ENCODE assay signal across 28 cellular contexts in the genomic region with DNA sequence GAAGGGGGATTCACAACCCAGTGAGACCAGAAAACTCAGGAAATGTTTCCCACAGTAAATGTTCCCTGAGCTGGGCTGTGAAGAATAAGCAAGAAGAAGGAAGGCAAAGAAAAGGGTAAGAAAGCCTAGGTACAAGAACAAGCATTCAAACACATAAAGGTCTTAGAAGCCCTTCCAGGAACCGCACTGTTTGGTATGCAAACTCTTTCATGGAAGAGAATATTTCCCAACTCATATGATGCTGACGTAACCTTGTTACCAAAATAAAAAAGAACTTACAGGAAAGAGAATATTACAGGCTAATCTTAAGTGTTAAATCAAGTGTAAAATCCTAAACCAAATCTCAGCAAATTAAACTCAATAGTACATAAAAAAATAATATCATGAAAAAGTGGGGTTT. TPM values are rescaled to one million over a fixed set of nuclear protein-coding genes. Genes with fewer than 3 reads are reported as not detected.
DNase-seq lines count a peak whose midpoint lies in the region; ATAC-seq, FAIRE-seq and TF ChIP-seq lines count a peak whose summit lies in the region.
"Had no signal": no experiment of that assay in that cellular context is flagged by ENCODE, and none has a peak within 500 bp of the region (broad histone marks: within the 10 kb centered on the region; RNA-seq: fewer than 3 reads in every experiment).

No MANE protein-coding gene starts in this region.

- H3K4me1 Mint-ChIP-seq in astrocyte (ENCODE audit: low read depth, unreplicated experiment): peaks cover 4% of the 10 kb centered on the region

- intact Hi-C loops in lower lobe of right lung (cut with DNase I) (no loop called here), upper lobe of right lung (cut with DNase I) (no loop called here), spleen (cut with DNase I; ENCODE audit: low total_unique reads) (no loop called here)

- no peaks in the 10 kb centered on the region for H3K4me1 ChIP-seq in astrocyte (ENCODE audit: insufficient read depth, low read length)
- H3K4me1 ChIP-seq in lower lobe of right lung: no peaks in the 10 kb centered on the region
- H3K4me1 ChIP-seq in upper lobe of right lung: no peaks in the 10 kb centered on the region
- no peaks in the 10 kb centered on the region for H3K4me1 ChIP-seq in spleen
- H3K4me1 ChIP-seq: A549 had no signal

- H3K9me3 ChIP-seq in astrocyte (ENCODE audit: insufficient read depth, low read depth, low read length): no peaks in the 10 kb centered on the region
- H3K9me3 ChIP-seq in lower lobe of right lung: no peaks in the 10 kb centered on the region
- no peaks in the 10 kb centered on the region for H3K9me3 ChIP-seq in upper lobe of right lung
- H3K9me3 ChIP-seq in spleen: peaks cover 0 to 7% (median 5%) of the 10 kb centered on the region in 8 donors
- H3K9me3 ChIP-seq: A549, MG63 had no signal

- H3K36me3 Mint-ChIP-seq in astrocyte (ENCODE audit: low read depth, unreplicated experiment): peaks cover 10% of the 10 kb centered on the region

- H3K4me2 ChIP-seq in astrocyte (ENCODE audit: low read length): no peak overlapping the region
- H3K4me2 ChIP-seq: A549 had no signal

- no peak overlapping the region for H3K9ac ChIP-seq in astrocyte (ENCODE audit: low read length)

- TF ChIP-seq POLR2A in spleen (IDR thresholded peaks at IDR 0.05): no peak

- TF ChIP-seq CTCF in astrocyte (IDR thresholded peaks at IDR 0.05; ENCODE audit: insufficient read depth, low read depth, low read length): no peak
- no peak for TF ChIP-seq CTCF in lower lobe of right lung (IDR thresholded peaks at IDR 0.05)
- no peak for TF ChIP-seq CTCF in upper lobe of right lung (IDR thresholded peaks at IDR 0.05)
- no peak for TF ChIP-seq CTCF in spleen (IDR thresholded peaks at IDR 0.05 in 8 of 11, conservative IDR thresholded peaks at IDR 0.05 in 3 of 11)

- peak; percentile 61 to 90 for ATAC-seq in lower lobe of right lung
- peak; percentile 72 for ATAC-seq in upper lobe of right lung
- ATAC-seq: A549, GM12878, K562, Panc1 had no signal

- no peak overlapping the region for H3K4me3 ChIP-seq in astrocyte (ENCODE audit: insufficient read depth, low read depth, low read length)
- no peak overlapping the region for H3K4me3 ChIP-seq in lower lobe of right lung
- no peak overlapping the region for H3K4me3 ChIP-seq in upper lobe of right lung
- H3K4me3 ChIP-seq in spleen: no peak overlapping the region
- H3K4me3 ChIP-seq: A549, GM12878, K562, MG63 had no signal

- no peak overlapping the region for H2AFZ ChIP-seq in astrocyte (ENCODE audit: low read depth, low read length)

- H3K27me3 Mint-ChIP-seq in astrocyte (ENCODE audit: low read depth, unreplicated experiment): no peaks in the 10 kb centered on the region
- H3K27me3 Mint-ChIP-seq: CD4-positive, alpha-beta memory T cell had no signal

- H3K9me3 Mint-ChIP-seq in astrocyte (ENCODE audit: unreplicated experiment): no peaks in the 10 kb centered on the region

- no peaks in the 10 kb centered on the region for H3K27me3 ChIP-seq in astrocyte (ENCODE audit: insufficient read depth, low read length)
- H3K27me3 ChIP-seq in lower lobe of right lung (ENCODE audit: low read depth): no peaks in the 10 kb centered on the region
- no peaks in the 10 kb centered on the region for H3K27me3 ChIP-seq in upper lobe of right lung
- H3K27me3 ChIP-seq in spleen (replicated peaks in 1 of 7): no peaks in the 10 kb centered on the region
- H3K27me3 ChIP-seq: MG63 had no signal

- no peaks in the 10 kb centered on the region for H4K20me1 ChIP-seq in astrocyte (ENCODE audit: insufficient read depth, low read length)

- H3K27ac ChIP-seq in astrocyte (ENCODE audit: low read depth, low read length) (no peak overlapping the region), lower lobe of right lung (no peak overlapping the region), upper lobe of right lung (peak overlapping the region; percentile 24), spleen (no peak overlapping the region)
- H3K27ac ChIP-seq: A549, RWPE1 had no signal

- peak; percentile 10 for DNase-seq in MV-4-11 (lab: John Stamatoyannopoulos, UW)
- no peak for DNase-seq in astrocyte (ENCODE audit: low read depth)
- no peak for DNase-seq in lower lobe of right lung
- DNase-seq in upper lobe of right lung: no peak
- no peak for DNase-seq in spleen
- DNase-seq in T-helper 1 cell: no peak
- no peak for DNase-seq in AML-193 (lab: John Stamatoyannopoulos, UW)
- DNase-seq: C1 segment of cervical spinal cord; CD4-positive, alpha-beta memory T cell; COR-L47; DMS53; GDM1; MG63; NCI-H1092 treated with DMSO at 0.1 percent for 48 hours; NCI-H1436; NCI-H187; NCI-H2081 treated with DMSO at 0.1 percent for 48 hours; NCI-H2171; NCI-H226; NCI-H510A; NCI-H69; SHP77 had no signal

- 71 to 93% (median 85%) methylated on average over 2 of the region's 2 CpGs for WGBS in spleen, 5 donors

- H3K36me3 ChIP-seq in astrocyte (ENCODE audit: insufficient read depth, low read length) (peaks cover 4% of the 10 kb centered on the region), lower lobe of right lung (peaks cover 32% of the 10 kb centered on the region), upper lobe of right lung (peaks cover 18% of the 10 kb centered on the region), spleen (peaks cover 0 to 83% (median 31%) of the 10 kb centered on the region in 6 donors)

- no peaks in the 10 kb centered on the region for H3K79me2 ChIP-seq in astrocyte (ENCODE audit: insufficient read depth, low read length)

- peak; percentile 64 for FAIRE-seq in astrocyte (lab: Jason Lieb, UNC)
- FAIRE-seq: A549, GM12878, K562 had no signal

- no peak overlapping the region for H3K27ac Mint-ChIP-seq in astrocyte (ENCODE audit: unreplicated experiment)

- no peak overlapping the region for H3K4me3 Mint-ChIP-seq in astrocyte (ENCODE audit: unreplicated experiment)
- H3K4me3 Mint-ChIP-seq: CD4-positive, alpha-beta memory T cell had no signal

RNA-seq across cellular contexts. Expression of a gene that starts 23.6 kb away (rescaled TPM):
- 43.4 and 43.5 TPM in 2 replicates for total RNA-seq in astrocyte
- 28.8 TPM for total RNA-seq in lower lobe of right lung
- total RNA-seq in upper lobe of right lung: 31.2 TPM
- total RNA-seq in spleen: 10 to 100 TPM; 36.7 to 55.7 (median 43.1) TPM
- 10 to 100 TPM; 15.2 to 19.4 (median 18.9) TPM for polyA plus RNA-seq in spleen

RNA-seq across cellular contexts. Expression of a gene that starts 42.1 kb away (rescaled TPM):
- total RNA-seq in astrocyte (0.95 and 1.3 TPM in 2 replicates), lower lobe of right lung (1.5 TPM), upper lobe of right lung (1.2 TPM), spleen (1 to 10 TPM; 1.2 to 4.8 (median 2.4) TPM)
- polyA plus RNA-seq in spleen: under 1 TPM; 0.05 to 0.07 (median 0.06) TPM
- total RNA-seq: H4 had no signal
- polyA plus RNA-seq: CD4-positive, alpha-beta memory T cell had no signal
